In the genomic region with DNA sequence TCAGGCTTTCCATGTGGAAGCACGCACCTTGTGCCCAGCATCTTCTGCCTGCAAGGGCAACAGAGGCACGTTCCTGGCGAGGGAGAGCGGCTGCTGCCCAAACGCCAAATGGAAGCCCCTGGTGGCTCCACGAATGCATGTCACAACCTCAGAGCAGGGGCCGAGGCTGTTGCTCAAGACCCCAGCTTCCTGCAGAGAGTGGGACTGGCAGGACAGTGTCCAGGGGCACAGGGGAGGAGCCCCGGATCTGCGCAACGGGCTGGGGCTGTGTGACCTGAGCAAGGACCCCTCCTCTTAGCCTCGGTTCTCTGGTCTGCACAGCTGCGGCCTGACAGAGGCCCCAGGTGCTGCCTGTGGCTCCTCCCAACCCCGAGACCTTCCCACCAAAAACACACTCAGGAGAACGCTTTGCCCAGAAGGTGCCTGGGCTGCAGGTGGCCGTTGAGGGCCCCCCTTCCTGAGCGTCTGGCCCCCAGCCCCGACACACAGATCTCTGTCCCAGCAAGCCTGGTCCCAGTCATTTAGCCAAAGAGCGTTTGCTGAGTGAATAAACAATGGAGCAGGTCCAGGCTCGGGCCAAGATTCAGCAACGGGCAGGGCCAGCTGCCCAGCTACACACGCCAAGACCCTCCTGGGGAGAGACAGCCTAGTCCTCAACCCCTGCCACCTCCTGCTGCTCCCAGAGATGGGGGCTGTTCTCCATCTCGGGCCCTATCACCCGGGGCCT, we compare ENCODE assay signal across 8 cellular contexts. TPM values are rescaled to one million over a fixed set of nuclear protein-coding genes. Genes with fewer than 3 reads are reported as not detected.
DNase-seq lines count a peak whose midpoint lies in the region; ATAC-seq and TF ChIP-seq lines count a peak whose summit lies in the region.

No MANE protein-coding gene starts in this region.

- peaks cover 0 to under 1% (median 0%) of the 10 kb centered on the region in 3 donors for H3K36me3 Mint-ChIP-seq in CD8-positive, alpha-beta memory T cell

- no peaks in the 10 kb centered on the region for H3K9me3 Mint-ChIP-seq in CD8-positive, alpha-beta memory T cell

- CTCF ChIA-PET in CD8-positive, alpha-beta memory T cell (lab: Charles Lee) = interaction anchor here (1.3 kb wide), 1 partner anchor 16 kb away, joined by 7 read pairs; no protein-coding TSS in a partner anchor

- H3K4me3 Mint-ChIP-seq in CD8-positive, alpha-beta memory T cell = peak overlapping the region; percentile 32 to 69 (median 56)

- no peaks in the 10 kb centered on the region for H3K27me3 ChIP-seq in CD8-positive, alpha-beta memory T cell (ENCODE audit: insufficient read depth, low read length, poor library complexity, severe bottlenecking)
- H3K27me3 ChIP-seq in endocrine pancreas (ENCODE audit: control insufficient read depth, insufficient read depth, low read length) (no peaks in the 10 kb centered on the region), neutrophil (no peaks in the 10 kb centered on the region)

- peaks cover 7 to 33% (median 10%) of the 10 kb centered on the region in 3 donors for H3K4me1 Mint-ChIP-seq in CD8-positive, alpha-beta memory T cell

- H3K27me3 Mint-ChIP-seq in CD8-positive, alpha-beta memory T cell = no peaks in the 10 kb centered on the region

- peaks cover 14% of the 10 kb centered on the region for H3K4me1 ChIP-seq in CD8-positive, alpha-beta memory T cell (ENCODE audit: insufficient read depth, low read length)
- H3K4me1 ChIP-seq in endocrine pancreas (ENCODE audit: control insufficient read depth, insufficient read depth, low read length) (no peaks in the 10 kb centered on the region), neutrophil (ENCODE audit: control insufficient read depth in 1 of 2, insufficient read depth in 1 of 2, low read depth in 1 of 2, low read length in 1 of 2) (peaks cover 50 to 56% of the 10 kb centered on the region in 2 experiments)

- no peaks in the 10 kb centered on the region for H3K9me3 ChIP-seq in CD8-positive, alpha-beta memory T cell (ENCODE audit: low read length)
- H3K9me3 ChIP-seq in endocrine pancreas (ENCODE audit: control insufficient read depth, low read length) (no peaks in the 10 kb centered on the region), neutrophil (no peaks in the 10 kb centered on the region)

- TF ChIP-seq CTCF in neutrophil (IDR thresholded peaks at IDR 0.05) = no peak

- DNase-seq in CD8-positive, alpha-beta memory T cell = no peak
- DNase-seq in NOMO-1 treated with dmso at 0.1 percent for 144 hours (lab: John Stamatoyannopoulos, UW; ENCODE audit: unreplicated experiment) = peak; percentile 4
- no peak for DNase-seq in kidney glomerular epithelial cell (lab: John Stamatoyannopoulos, UW)
- DNase-seq in activated CD4-positive, alpha-beta T cell treated with anti-CD3 and anti-CD28 coated beads, Interleukin-2, amount 50 U/mL, for 4 hours = no peak

- peak overlapping the region; percentile 67 for H3K27ac ChIP-seq in CD8-positive, alpha-beta memory T cell (ENCODE audit: low read depth, low read length)
- H3K27ac ChIP-seq in neutrophil = no peak overlapping the region

- no peaks in the 10 kb centered on the region for H3K36me3 ChIP-seq in CD8-positive, alpha-beta memory T cell (ENCODE audit: insufficient read depth, low read length)
- no peaks in the 10 kb centered on the region for H3K36me3 ChIP-seq in endocrine pancreas (ENCODE audit: control insufficient read depth, insufficient read depth, low read length)
- no peaks in the 10 kb centered on the region for H3K36me3 ChIP-seq in neutrophil

- no peak for ATAC-seq in GM18519 (IDR thresholded peaks at IDR 0.05; ENCODE audit: low FRiP score, unreplicated experiment)
- ATAC-seq in HG02938 (IDR thresholded peaks at IDR 0.05; ENCODE audit: unreplicated experiment) = no peak

- H3K27ac Mint-ChIP-seq in CD8-positive, alpha-beta memory T cell = peak overlapping the region in 1 of 8 donors; percentile 50

- POLR2A ChIA-PET in CD8-positive, alpha-beta memory T cell (lab: Charles Lee) = no interaction called here

- H3K4me3 ChIP-seq in CD8-positive, alpha-beta memory T cell (ENCODE audit: low read length) = peak overlapping the region; percentile 81
- no peak overlapping the region for H3K4me3 ChIP-seq in endocrine pancreas (ENCODE audit: control insufficient read depth, insufficient read depth, low read length)
- peak overlapping the region; percentile 77 to 83 for H3K4me3 ChIP-seq in neutrophil (ENCODE audit: low read depth in 1 of 2, low read length in 1 of 2)

- peak overlapping the region; percentile 47 for H3K9ac ChIP-seq in endocrine pancreas (ENCODE audit: control insufficient read depth, insufficient read depth, low read length)

RNA-seq across cellular contexts. Expression of a gene that starts 1.2 kb away (rescaled TPM):
- 1 to 10 TPM; 2.1 to 2.3 TPM for total RNA-seq in CD8-positive, alpha-beta memory T cell
- 0.71 TPM for polyA plus RNA-seq in CD8-positive, alpha-beta memory T cell

RNA-seq across cellular contexts. Expression of a gene that starts 46.1 kb away (rescaled TPM):
- 100 to 1,000 TPM in 1 of 2 experiments, 10 to 100 TPM in 1; 96.6 to 111 TPM for total RNA-seq in CD8-positive, alpha-beta memory T cell
- polyA plus RNA-seq in CD8-positive, alpha-beta memory T cell = 26.1 TPM
